In the genomic region with DNA sequence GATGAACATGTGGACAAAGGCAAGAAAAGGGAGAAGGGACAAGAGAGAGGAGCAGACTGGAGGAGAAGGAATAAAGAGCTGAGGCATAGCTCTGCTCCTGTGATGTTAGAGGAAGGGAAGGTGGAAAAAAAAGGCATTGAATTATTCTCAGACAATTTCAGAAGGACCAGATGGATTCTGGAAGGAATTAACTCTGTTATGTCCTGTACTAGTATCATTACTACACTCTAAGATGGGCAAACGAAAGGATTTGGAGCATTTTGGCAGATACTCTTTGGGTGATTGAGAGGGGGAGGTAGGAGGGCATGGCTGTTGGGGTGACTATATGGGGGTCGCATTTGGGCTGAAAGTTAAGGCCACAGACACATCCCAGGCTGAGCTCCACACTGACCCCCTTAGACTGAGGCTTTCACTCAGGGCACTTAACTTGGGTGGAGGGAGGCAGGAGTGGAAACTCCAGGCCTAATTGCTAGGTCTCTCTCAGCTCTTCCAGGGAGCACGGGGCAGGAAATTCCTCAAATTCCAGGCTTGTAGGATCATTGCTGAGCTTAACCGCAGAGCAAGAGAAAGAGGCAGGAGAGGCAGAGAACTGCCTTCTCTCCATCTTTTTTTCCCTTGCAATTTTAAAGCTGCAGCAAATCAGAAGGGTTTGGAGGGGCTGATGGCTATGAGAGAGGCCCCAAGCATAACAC, we compare ENCODE assay signal across 1 cellular context.
A peak's percentile ranks its signal among the peaks of the same experiment; 100 is the strongest.
TF ChIP-seq lines count a peak whose summit lies in the region.

No MANE protein-coding gene starts in this region.

TF ChIP-seq in SK-N-SH treated with all-trans-retinoic acid at 6 μM for 48 hours, 23 proteins besides CTCF, POLR2A, EP300 and RAD21 (continued from another document):
- TF ChIP-seq ARNTL (CRISPR knock-in tag; IDR thresholded peaks at IDR 0.05; ENCODE audit: borderline replicate concordance, low read depth) (no peak), ZNF8 (CRISPR knock-in tag; IDR thresholded peaks at IDR 0.05) (no peak), BACH2 (CRISPR knock-in tag; IDR thresholded peaks at IDR 0.05; ENCODE audit: borderline replicate concordance) (no peak), SNAI2 (CRISPR knock-in tag; IDR thresholded peaks at IDR 0.05) (no peak), ZFP3 (CRISPR knock-in tag; IDR thresholded peaks at IDR 0.05) (peak; percentile 55), PATZ1 (CRISPR knock-in tag; IDR thresholded peaks at IDR 0.05; ENCODE audit: borderline replicate concordance) (no peak), TCF4 (CRISPR knock-in tag; IDR thresholded peaks at IDR 0.05; ENCODE audit: borderline replicate concordance) (no peak), OSR1 (CRISPR knock-in tag; IDR thresholded peaks at IDR 0.05) (peak; percentile 92; the same call in 1 of the 2 replicates), PPARA (CRISPR knock-in tag; IDR thresholded peaks at IDR 0.05; ENCODE audit: borderline replicate concordance) (no peak), TOX (CRISPR knock-in tag; IDR thresholded peaks at IDR 0.05; ENCODE audit: borderline replicate concordance) (peak; percentile 76; the same call in 1 of the 2 replicates), ZNF70 (CRISPR knock-in tag; IDR thresholded peaks at IDR 0.05) (no peak), ESRRG (CRISPR knock-in tag; IDR thresholded peaks at IDR 0.05) (no peak)
- TF ChIP-seq, protein P1, sequence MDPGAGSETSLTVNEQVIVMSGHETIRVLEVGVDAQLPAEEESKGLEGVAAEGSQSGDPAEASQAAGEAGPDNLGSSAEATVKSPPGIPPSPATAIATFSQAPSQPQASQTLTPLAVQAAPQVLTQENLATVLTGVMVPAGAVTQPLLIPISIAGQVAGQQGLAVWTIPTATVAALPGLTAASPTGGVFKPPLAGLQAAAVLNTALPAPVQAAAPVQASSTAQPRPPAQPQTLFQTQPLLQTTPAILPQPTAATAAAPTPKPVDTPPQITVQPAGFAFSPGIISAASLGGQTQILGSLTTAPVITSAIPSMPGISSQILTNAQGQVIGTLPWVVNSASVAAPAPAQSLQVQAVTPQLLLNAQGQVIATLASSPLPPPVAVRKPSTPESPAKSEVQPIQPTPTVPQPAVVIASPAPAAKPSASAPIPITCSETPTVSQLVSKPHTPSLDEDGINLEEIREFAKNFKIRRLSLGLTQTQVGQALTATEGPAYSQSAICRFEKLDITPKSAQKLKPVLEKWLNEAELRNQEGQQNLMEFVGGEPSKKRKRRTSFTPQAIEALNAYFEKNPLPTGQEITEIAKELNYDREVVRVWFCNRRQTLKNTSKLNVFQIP (CRISPR knock-in tag; IDR thresholded peaks at IDR 0.05; ENCODE audit: borderline replicate concordance, low read depth): peak; percentile 49; the same call in 1 of the 2 replicates
